Comparison of ENCODE assay signal across 13 cellular contexts in the genomic region with DNA sequence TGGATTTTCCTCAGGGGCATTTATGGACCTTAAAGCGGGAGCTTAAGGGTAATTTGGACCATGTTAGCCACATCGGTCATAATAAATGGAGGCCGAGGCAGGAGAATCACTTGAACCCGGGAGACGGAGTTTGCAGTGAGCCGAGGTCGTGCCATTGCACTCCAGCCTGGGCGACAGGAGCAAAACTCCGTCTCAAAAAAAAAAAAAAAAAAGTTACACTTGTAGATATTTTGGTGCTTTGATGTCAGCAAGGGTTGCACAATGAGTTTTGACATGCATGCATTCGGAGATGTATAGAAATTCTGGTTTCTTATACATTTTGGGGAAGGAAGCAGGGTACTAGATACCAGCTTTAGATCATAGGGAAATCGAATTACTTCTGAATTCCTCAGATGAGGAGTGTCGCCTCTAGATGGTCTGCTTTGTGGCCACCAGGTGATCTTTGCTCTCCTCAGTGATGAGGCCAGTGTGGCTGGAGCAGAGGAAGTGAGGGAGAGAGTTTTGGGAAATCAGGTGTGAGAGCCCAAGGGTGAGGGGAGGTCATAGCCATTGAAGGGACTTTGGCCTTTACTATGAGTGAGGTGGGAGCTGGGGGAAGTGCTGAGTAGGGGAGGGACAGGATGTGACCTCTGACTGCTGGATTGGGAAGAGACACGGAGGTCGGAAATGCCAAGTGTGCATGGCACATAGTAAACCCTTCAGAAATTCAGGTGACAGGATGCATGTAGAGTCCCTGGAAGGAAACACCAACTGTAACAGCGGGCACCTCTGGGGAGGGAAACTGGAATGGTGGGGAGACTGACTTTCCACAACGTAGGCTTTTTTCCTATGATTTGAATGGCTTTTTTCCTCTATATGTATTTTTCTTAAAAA. TPM values are rescaled to one million over a fixed set of nuclear protein-coding genes. Genes with fewer than 3 reads are reported as not detected.
A peak's percentile ranks its signal among the peaks of the same experiment; 100 is the strongest.
DNase-seq lines count a peak whose midpoint lies in the region; ATAC-seq, FAIRE-seq and TF ChIP-seq lines count a peak whose summit lies in the region.
"Had no signal": no experiment of that assay in that cellular context is flagged by ENCODE, and none has a peak within 500 bp of the region (broad histone marks: within the 10 kb centered on the region; RNA-seq: fewer than 3 reads in every experiment).

No MANE protein-coding gene starts in this region.

- peak; percentile 48 for DNase-seq in NOMO-1 treated with DMSO at 0.1 percent for 48 hours (lab: John Stamatoyannopoulos, UW; ENCODE audit: unreplicated experiment)
- no peak for DNase-seq in NOMO-1 treated with dmso at 0.1 percent for 144 hours (lab: John Stamatoyannopoulos, UW; ENCODE audit: unreplicated experiment)
- DNase-seq in PC-3: no peak
- peak; percentile 28 for DNase-seq in hepatocyte (ENCODE audit: low spot score)
- no peak for DNase-seq in stimulated activated effector memory CD8-positive, alpha-beta T cell treated with anti-CD3 and anti-CD28 coated beads, Interleukin-12 subunit alpha, Interleukin-12 subunit beta, amount 100 ng/mL, for 72 hours (ENCODE audit: low spot score in 2 of 2)
- no peak for DNase-seq in UCSD-AML1 (lab: John Stamatoyannopoulos, UW; ENCODE audit: unreplicated experiment)
- DNase-seq in NCI-H2081 (lab: John Stamatoyannopoulos, UW): no peak
- DNase-seq in HTR-8/SVneo (ENCODE audit: insufficient read length, low spot score): no peak
- DNase-seq: NCI-H1694 treated with DMSO at 0.1 percent for 48 hours had no signal

- H3K27ac Mint-ChIP-seq in stimulated activated effector memory CD8-positive, alpha-beta T cell treated with anti-CD3 and anti-CD28 coated beads, Interleukin-12 subunit alpha, Interleukin-12 subunit beta, amount 100 ng/mL, for 72 hours: peak overlapping the region; percentile 46

- FAIRE-seq in HTR-8/SVneo (lab: Jason Lieb, UNC): no peak
- FAIRE-seq: H54 had no signal

- H3K4me1 Mint-ChIP-seq in stimulated activated effector memory CD8-positive, alpha-beta T cell treated with anti-CD3 and anti-CD28 coated beads, Interleukin-12 subunit alpha, Interleukin-12 subunit beta, amount 100 ng/mL, for 72 hours: peaks cover 13% of the 10 kb centered on the region

- H3K27me3 ChIP-seq in PC-3 (ENCODE audit: low read length): no peaks in the 10 kb centered on the region
- no peaks in the 10 kb centered on the region for H3K27me3 ChIP-seq in hepatocyte
- H3K27me3 ChIP-seq: SJSA1 had no signal

- 81% methylated on average over 16 of the region's 16 CpGs for WGBS in hepatocyte (ENCODE audit: low lambda C conversion rate, missing lambda C conversion rate)

- no peak overlapping the region for H3K4me3 Mint-ChIP-seq in stimulated activated effector memory CD8-positive, alpha-beta T cell treated with anti-CD3 and anti-CD28 coated beads, Interleukin-12 subunit alpha, Interleukin-12 subunit beta, amount 100 ng/mL, for 72 hours
- H3K4me3 Mint-ChIP-seq: T-cell had no signal

- H4K20me1 ChIP-seq in PC-3 (ENCODE audit: low read length) (no peaks in the 10 kb centered on the region), hepatocyte (ENCODE audit: insufficient read depth, poor library complexity, severe bottlenecking) (no peaks in the 10 kb centered on the region)

- H3K9ac ChIP-seq in PC-3 (ENCODE audit: low read length): no peak overlapping the region

- no peaks in the 10 kb centered on the region for H3F3A ChIP-seq in PC-3 (ENCODE audit: low read length, unreplicated experiment)

- H3K9me2 ChIP-seq in PC-3 (replicated peaks; ENCODE audit: low read length): no peaks in the 10 kb centered on the region
- H3K9me2 ChIP-seq in hepatocyte (replicated peaks; ENCODE audit: insufficient read depth): no peaks in the 10 kb centered on the region

- CTCF ChIA-PET in PC-3 (lab: Charles Lee): interaction anchor here (0.6 to 1.0 kb wide), 3 partner anchors 98 to 161 kb away, joined by 3 to 5 read pairs (median 3); partner anchors contain the start of gene CAPN7

- H3K36me3 Mint-ChIP-seq in stimulated activated effector memory CD8-positive, alpha-beta T cell treated with anti-CD3 and anti-CD28 coated beads, Interleukin-12 subunit alpha, Interleukin-12 subunit beta, amount 100 ng/mL, for 72 hours: no peaks in the 10 kb centered on the region
- H3K36me3 Mint-ChIP-seq: T-cell had no signal

- POLR2A ChIA-PET in PC-3 (lab: Charles Lee; ENCODE audit: unreplicated experiment): no interaction called here

- H3K4me2 ChIP-seq in PC-3 (ENCODE audit: low read length): no peak overlapping the region
- no peak overlapping the region for H3K4me2 ChIP-seq in hepatocyte

- H3K4me3 ChIP-seq in PC-3 (ENCODE audit: low read length) (no peak overlapping the region), hepatocyte (no peak overlapping the region)
- H3K4me3 ChIP-seq: SJSA1 had no signal

- H3K27ac ChIP-seq in PC-3 (ENCODE audit: low read length) (no peak overlapping the region), hepatocyte (no peak overlapping the region)
- H3K27ac ChIP-seq: 22Rv1, SJSA1 had no signal

- peak; percentile 41 for ATAC-seq in PC-3
- no peak for ATAC-seq in stimulated activated effector memory CD8-positive, alpha-beta T cell treated with anti-CD3 and anti-CD28 coated beads, Interleukin-12 subunit alpha, Interleukin-12 subunit beta, amount 100 ng/mL, for 72 hours

- no TSS peak for BruUV-seq in PC-3 (replicated peaks; lab: Mats Ljungman, UMichigan)

- H3K9me3 ChIP-seq in PC-3 (ENCODE audit: low read length) (no peaks in the 10 kb centered on the region), hepatocyte (ENCODE audit: low read depth) (no peaks in the 10 kb centered on the region)
- H3K9me3 ChIP-seq: SJSA1 had no signal

- H3K9me3 Mint-ChIP-seq in stimulated activated effector memory CD8-positive, alpha-beta T cell treated with anti-CD3 and anti-CD28 coated beads, Interleukin-12 subunit alpha, Interleukin-12 subunit beta, amount 100 ng/mL, for 72 hours: no peaks in the 10 kb centered on the region
- H3K9me3 Mint-ChIP-seq: T-cell had no signal

- TF ChIP-seq CTCF in PC-3 (conservative IDR thresholded peaks at IDR 0.05; ENCODE audit: low read depth, low read length) (no peak), hepatocyte (IDR thresholded peaks at IDR 0.05; ENCODE audit: poor library complexity) (no peak)

- H3K36me3 ChIP-seq in PC-3 (ENCODE audit: low read depth, low read length) (no peaks in the 10 kb centered on the region), hepatocyte (replicated peaks; ENCODE audit: insufficient read depth, low read depth) (no peaks in the 10 kb centered on the region)
- H3K36me3 ChIP-seq: SJSA1 had no signal

- H3K79me2 ChIP-seq in PC-3 (ENCODE audit: low read length) (no peaks in the 10 kb centered on the region), hepatocyte (no peaks in the 10 kb centered on the region)

- no peak overlapping the region for H2AFZ ChIP-seq in PC-3 (ENCODE audit: low read length)
- H2AFZ ChIP-seq in hepatocyte: no peak overlapping the region

- peaks cover 8% of the 10 kb centered on the region; the same call in 1 of the 2 replicates for H3K4me1 ChIP-seq in PC-3 (ENCODE audit: insufficient read depth, low read length)
- H3K4me1 ChIP-seq in hepatocyte (ENCODE audit: insufficient read depth): no peaks in the 10 kb centered on the region
- H3K4me1 ChIP-seq: SJSA1 had no signal

- intact Hi-C loops in PC-3 (cut with micrococcal nuclease): loop anchor here (5.0 kb wide), 4 partner anchors 100 to 300 kb away; partner anchors contain the start of gene CAPN7

RNA-seq across cellular contexts. Expression of gene RBSN, which starts 8.4 kb away (rescaled TPM):
- total RNA-seq in PC-3 (2014; rRNA removed) (18.7 and 26.8 TPM in 2 replicates), hepatocyte (19.1 and 19.4 TPM in 2 replicates)
- polyA plus RNA-seq in hepatocyte: 19.7 and 21.2 TPM in 2 replicates

RNA-seq across cellular contexts. Expression of gene MRPS25, which starts 42.2 kb away (rescaled TPM):
- total RNA-seq in PC-3 (2014; rRNA removed): 42.9 and 46.0 TPM in 2 replicates
- 25.6 and 30.9 TPM in 2 replicates for total RNA-seq in hepatocyte
- 59.9 and 75.5 TPM in 2 replicates for polyA plus RNA-seq in hepatocyte

Comparison
In these comparisons a context has a peak if more than half of its experiments do, and no peak if none do; other contexts are left out.
1. DNase-seq: peak in NOMO-1 treated with DMSO at 0.1 percent for 48 hours (single experiment) and hepatocyte (single experiment); none in NOMO-1 treated with dmso at 0.1 percent for 144 hours (single experiment), PC-3 (single experiment), stimulated activated effector memory CD8-positive, alpha-beta T cell treated with anti-CD3 and anti-CD28 coated beads, Interleukin-12 subunit alpha, Interleukin-12 subunit beta, amount 100 ng/mL, for 72 hours (0 of 2), UCSD-AML1 (single experiment), NCI-H2081 (0 of 2) and HTR-8/SVneo (single experiment).